8 cellular contexts compared by ENCODE assay signal in genomic region chr1:206495493-206496046, GRCh38. TPM values are rescaled to one million over a fixed set of nuclear protein-coding genes. Genes with fewer than 3 reads are reported as not detected.
A peak's percentile ranks its signal among the peaks of the same experiment; 100 is the strongest.
DNase-seq lines count a peak whose midpoint lies in the region; ATAC-seq and TF ChIP-seq lines count a peak whose summit lies in the region.
"Had no signal": no experiment of that assay in that cellular context is flagged by ENCODE, and none has a peak within 500 bp of the region (broad histone marks: within the 10 kb centered on the region; RNA-seq: fewer than 3 reads in every experiment).

No MANE protein-coding gene starts in this region.

- DNase-seq in cardiac fibroblast (ENCODE audit: low read depth in 2 of 2) (peak; percentile 18 to 74), stomach (no peak), hepatocyte (ENCODE audit: low spot score) (no peak), activated gamma-delta T cell treated with Interleukin-2 at 50 U/mL for 16 hours (no peak)

- intact Hi-C loops in stomach (cut with DNase I; ENCODE audit: low total_unique reads), result loop anchor here (10.0 kb wide), 1 partner anchor 169 kb away; no protein-coding TSS in a partner anchor

- H3K4me1 ChIP-seq in stomach, result peaks cover 9 to 25% (median 21%) of the 10 kb centered on the region in 4 donors
- peaks cover 7% of the 10 kb centered on the region for H3K4me1 ChIP-seq in hepatocyte (ENCODE audit: insufficient read depth)

- H3K4me3 ChIP-seq in cardiac fibroblast (replicated peaks in 1 of 2; ENCODE audit: low read depth in 2 of 2, low read length in 2 of 2), result no peak overlapping the region
- no peak overlapping the region for H3K4me3 ChIP-seq in stomach
- no peak overlapping the region for H3K4me3 ChIP-seq in hepatocyte

- H3K79me2 ChIP-seq in hepatocyte, result no peaks in the 10 kb centered on the region

- H4K20me1 ChIP-seq in hepatocyte (ENCODE audit: insufficient read depth, poor library complexity, severe bottlenecking), result no peaks in the 10 kb centered on the region

- H3K4me2 ChIP-seq in hepatocyte, result no peak overlapping the region

- TF ChIP-seq POLR2A in stomach (IDR thresholded peaks at IDR 0.05), result no peak

- no peak for TF ChIP-seq EP300 in stomach (IDR thresholded peaks at IDR 0.05)

- H3K27ac ChIP-seq in stomach, result peak overlapping the region in 4 of 5 donors; percentile 26 to 60 (median 45)
- no peak overlapping the region for H3K27ac ChIP-seq in hepatocyte

- H3K9me2 ChIP-seq in hepatocyte (replicated peaks; ENCODE audit: insufficient read depth), result no peaks in the 10 kb centered on the region

- H3K36me3 ChIP-seq in stomach (peaks cover 0 to 50% (median 35%) of the 10 kb centered on the region in 4 donors), hepatocyte (replicated peaks; ENCODE audit: insufficient read depth, low read depth) (no peaks in the 10 kb centered on the region)

- 48 to 69% (median 57%) methylated on average over 3 of the region's 3 CpGs for WGBS in stomach, 5 donors
- WGBS in hepatocyte (ENCODE audit: low lambda C conversion rate, missing lambda C conversion rate), result 81% methylated on average over 3 of the region's 3 CpGs

- H2AFZ ChIP-seq in hepatocyte, result no peak overlapping the region

- ATAC-seq in GM21360 (IDR thresholded peaks at IDR 0.05; ENCODE audit: unreplicated experiment), result peak; percentile 23
- peak; percentile 1 for ATAC-seq in HG03196 (IDR thresholded peaks at IDR 0.05; ENCODE audit: unreplicated experiment)
- ATAC-seq in HG03571 (IDR thresholded peaks at IDR 0.05; ENCODE audit: unreplicated experiment), result no peak
- ATAC-seq: HCT116 had no signal

- no peaks in the 10 kb centered on the region for H3K27me3 ChIP-seq in stomach
- no peaks in the 10 kb centered on the region for H3K27me3 ChIP-seq in hepatocyte

- TF ChIP-seq CTCF in cardiac fibroblast (IDR thresholded peaks at IDR 0.05; ENCODE audit: low read depth, low read length), result no peak
- TF ChIP-seq CTCF in stomach (IDR thresholded peaks at IDR 0.05), result no peak
- TF ChIP-seq CTCF in hepatocyte (IDR thresholded peaks at IDR 0.05; ENCODE audit: poor library complexity), result no peak

- H3K9me3 ChIP-seq in stomach (no peaks in the 10 kb centered on the region), hepatocyte (ENCODE audit: low read depth) (no peaks in the 10 kb centered on the region)

RNA-seq across cellular contexts. Expression of gene RASSF5, which starts 11.8 kb away (rescaled TPM):
- 10 to 100 TPM in 1 of 5 donors, 1 to 10 TPM in 4; 2.2 to 44.5 (median 5.8) TPM for total RNA-seq in stomach
- polyA plus RNA-seq in stomach, result 10 to 100 TPM in 1 of 3 donors, 1 to 10 TPM in 2; 8.1 to 13.6 (median 9.2) TPM
- total RNA-seq in hepatocyte, result 2.0 TPM in 2 replicates
- 1.6 and 2.3 TPM in 2 replicates for polyA plus RNA-seq in hepatocyte

RNA-seq across cellular contexts. Expression of gene IKBKE, which starts 25.3 kb away (rescaled TPM):
- total RNA-seq in stomach, result 10 to 100 TPM in 3 of 5 donors, 1 to 10 TPM in 2; 4.9 to 49.6 (median 15.9) TPM
- polyA plus RNA-seq in stomach, result 1 to 10 TPM; 5.8 to 8.0 (median 7.2) TPM
- total RNA-seq in hepatocyte, result 6.4 and 7.3 TPM in 2 replicates
- 5.9 and 6.4 TPM in 2 replicates for polyA plus RNA-seq in hepatocyte

Comparison
In these comparisons a context has a peak if more than half of its experiments do, and no peak if none do; other contexts are left out.
1. DNase-seq: peak in cardiac fibroblast (2 of 2); none in stomach (single experiment), hepatocyte (single experiment) and activated gamma-delta T cell treated with Interleukin-2 at 50 U/mL for 16 hours (single experiment).